Comparison of ENCODE assay signal across 10 cellular contexts in the genomic region with DNA sequence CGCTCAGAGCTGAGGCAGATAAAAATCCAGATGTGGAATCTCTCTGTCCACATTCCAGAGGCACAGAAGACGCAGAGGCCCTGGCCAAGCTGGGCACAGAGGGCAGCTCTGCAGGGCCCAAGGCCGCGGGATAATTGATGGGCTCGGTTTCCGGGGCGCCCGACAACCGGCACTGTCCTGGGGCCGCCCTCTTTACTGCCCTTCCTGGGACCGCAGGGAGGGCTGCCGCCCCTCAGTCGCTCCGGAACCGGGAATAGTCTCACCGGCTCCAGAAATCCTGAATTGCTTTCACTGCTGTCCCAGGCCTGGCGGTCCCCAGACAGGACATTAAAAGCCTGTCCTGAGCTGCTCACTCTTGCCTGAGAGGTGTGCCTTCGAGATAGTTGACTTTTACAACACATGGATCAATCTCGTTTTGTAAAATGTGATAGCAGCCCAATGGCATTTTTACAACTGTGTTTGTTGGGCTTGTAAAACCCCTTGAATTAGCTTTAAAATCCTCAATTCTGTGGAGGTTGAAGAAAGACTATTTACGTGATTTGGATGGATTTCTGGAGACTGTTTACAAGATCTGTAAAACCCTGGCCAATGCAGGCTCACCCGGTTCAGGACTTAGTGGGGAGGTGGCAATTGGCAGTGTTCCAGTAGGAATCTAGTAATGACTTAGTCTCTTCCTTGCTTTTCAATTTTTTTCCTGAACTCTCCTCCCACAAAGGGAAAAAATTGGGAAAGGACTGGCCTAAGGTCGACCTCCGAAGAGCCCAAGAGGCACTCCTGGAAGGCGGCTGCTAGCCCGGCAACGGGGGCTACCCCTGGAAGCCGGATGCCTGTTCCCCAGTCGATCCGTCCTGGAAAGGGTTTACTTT. TPM values are rescaled to one million over a fixed set of nuclear protein-coding genes. Genes with fewer than 3 reads are reported as not detected.
A peak's percentile ranks its signal among the peaks of the same experiment; 100 is the strongest.
DNase-seq lines count a peak whose midpoint lies in the region; TF ChIP-seq lines count a peak whose summit lies in the region.
"Had no signal": no experiment of that assay in that cellular context is flagged by ENCODE, and none has a peak within 500 bp of the region (broad histone marks: within the 10 kb centered on the region; RNA-seq: fewer than 3 reads in every experiment).

No MANE protein-coding gene starts in this region.

- H3K79me1 ChIP-seq in neuronal stem cell (ENCODE audit: low read depth, low read length): no peaks in the 10 kb centered on the region

- H3K4me2 ChIP-seq in neuronal stem cell (ENCODE audit: insufficient read depth, low read length, poor library complexity, severe bottlenecking): no peak overlapping the region

- no peak for TF ChIP-seq CTCF in C4-2B (conservative IDR thresholded peaks at IDR 0.05)
- TF ChIP-seq CTCF in MCF 10A (IDR thresholded peaks at IDR 0.05; ENCODE audit: unreplicated experiment): no peak

- H3K4me1 Mint-ChIP-seq in MCF 10A (ENCODE audit: insufficient read depth, unreplicated experiment): peaks cover 10% of the 10 kb centered on the region

- POLR2A ChIA-PET in MCF 10A (lab: Yijun Ruan, JAX): interaction anchor here (0.7 to 5.2 kb wide), 27 partner anchors 8 to 1058 kb away, joined by 3 to 65 read pairs (median 6); a partner anchor contains a TSS

- no peak overlapping the region for H2BK120ac ChIP-seq in neuronal stem cell (ENCODE audit: low read depth, low read length)

- no peaks in the 10 kb centered on the region for H3K9me3 Mint-ChIP-seq in MCF 10A (ENCODE audit: unreplicated experiment)

- H2AK5ac ChIP-seq in neuronal stem cell (ENCODE audit: low read depth, low read length): no peak overlapping the region

- BruUV-seq in MCF 10A (replicated peaks; lab: Mats Ljungman, UMichigan): no TSS peak

- no peak overlapping the region for H4K91ac ChIP-seq in neuronal stem cell (ENCODE audit: low read depth, low read length, poor library complexity)

- no peak overlapping the region for H2BK5ac ChIP-seq in neuronal stem cell (ENCODE audit: low read length)

- H3K4ac ChIP-seq in neuronal stem cell (ENCODE audit: low read length): no peak overlapping the region

- H3K27ac Mint-ChIP-seq in MCF 10A (ENCODE audit: low read depth, unreplicated experiment): peak overlapping the region; percentile 91

- peaks cover 5% of the 10 kb centered on the region for H3K36me3 Mint-ChIP-seq in MCF 10A (ENCODE audit: insufficient read depth, unreplicated experiment)

- no peak overlapping the region for H2BK12ac ChIP-seq in neuronal stem cell (ENCODE audit: low read length)

- H3K27ac ChIP-seq in C4-2B (peak overlapping the region; percentile 47), HUES6 (ENCODE audit: low read depth, low read length) (no peak overlapping the region; the same call in 1 of the 2 replicates), neuronal stem cell (replicated peaks; ENCODE audit: low read length) (no peak overlapping the region)
- H3K27ac ChIP-seq: brain microvascular endothelial cell had no signal

- peaks cover 100% of the 10 kb centered on the region for H3K27me3 ChIP-seq in HUES6 (ENCODE audit: control insufficient read depth, insufficient read depth, low read length)
- peaks cover 75 to 99% (median 99%) of the 10 kb centered on the region in 3 experiments for H3K27me3 ChIP-seq in neuronal stem cell (ENCODE audit: control insufficient read depth in 3 of 3, insufficient read depth in 3 of 3, low read depth in 1 of 3, low read length in 3 of 3)

- no peaks in the 10 kb centered on the region for H3K27me3 Mint-ChIP-seq in MCF 10A (ENCODE audit: insufficient read depth, unreplicated experiment)

- H3K4me1 ChIP-seq in HUES6 (ENCODE audit: control insufficient read depth, insufficient read depth, low read length) (peaks cover 25% of the 10 kb centered on the region; the same call in 1 of the 2 replicates), neuronal stem cell (ENCODE audit: control insufficient read depth in 2 of 2, insufficient read depth in 1 of 2, low read depth in 1 of 2, low read length in 2 of 2) (no peaks in the 10 kb centered on the region)

- H3K36me3 ChIP-seq in HUES6 (ENCODE audit: control insufficient read depth, insufficient read depth, low read length) (no peaks in the 10 kb centered on the region), neuronal stem cell (replicated peaks in 1 of 2; ENCODE audit: control insufficient read depth in 2 of 2, insufficient read depth in 2 of 2, low read length in 2 of 2) (no peaks in the 10 kb centered on the region)
- H3K36me3 ChIP-seq: brain microvascular endothelial cell had no signal

- CTCF ChIA-PET in MCF 10A (lab: Yijun Ruan, JAX): interaction anchor here (0.6 to 5.8 kb wide), 17 partner anchors 8 to 1072 kb away, joined by 3 to 57 read pairs (median 5); no protein-coding TSS in a partner anchor

- H2BK15ac ChIP-seq in neuronal stem cell (ENCODE audit: low read length): no peak overlapping the region

- H3K14ac ChIP-seq in neuronal stem cell (ENCODE audit: low read length): peak overlapping the region; percentile 27

- no peaks in the 10 kb centered on the region for H3K9me3 ChIP-seq in HUES6 (ENCODE audit: control insufficient read depth, insufficient read depth, low read depth, low read length)
- H3K9me3 ChIP-seq in neuronal stem cell (replicated peaks in 1 of 2; ENCODE audit: control insufficient read depth in 2 of 2, insufficient read depth in 1 of 2, low read depth in 1 of 2, low read length in 2 of 2): peaks cover 3 to 34% of the 10 kb centered on the region in 2 donors

- peak overlapping the region; percentile 79 for H3K4me3 Mint-ChIP-seq in MCF 10A (ENCODE audit: unreplicated experiment)

- H3K23ac ChIP-seq in neuronal stem cell (ENCODE audit: low read depth, low read length, poor library complexity): no peak overlapping the region

- WGBS in neuronal stem cell (ENCODE audit: extremely low coverage in 2 of 2, insufficient read length in 2 of 2, insufficient replicate concordance in 1 of 2), 2 donors: no CpG with 5 or more reads among the region's 29 CpGs

- H3K9ac ChIP-seq in HUES6 (ENCODE audit: low read length) (peak overlapping the region; percentile 54), neuronal stem cell (ENCODE audit: low read depth, low read length, poor library complexity) (no peak overlapping the region)

- H2AFZ ChIP-seq in neuronal stem cell (ENCODE audit: low read length): no peak overlapping the region

- DNase-seq in MCF 10A (ENCODE audit: unreplicated experiment) (peak; percentile 45), neuronal stem cell (ENCODE audit: low spot score) (no peak), pons (ENCODE audit: low spot score) (no peak), NCI-H2107 (lab: John Stamatoyannopoulos, UW) (no peak), DMS53 treated with DMSO at 0.1 percent for 48 hours (lab: John Stamatoyannopoulos, UW; ENCODE audit: unreplicated experiment) (no peak), cerebellar cortex (ENCODE audit: low spot score) (no peak)
- DNase-seq: brain microvascular endothelial cell; stimulated activated naive CD8-positive, alpha-beta T cell treated with anti-CD3 and anti-CD28 coated beads, Interleukin-15, Interleukin-2, amounts not matched to agents 100 U/mL and 50 U/mL, for 24 hours had no signal

- no peak overlapping the region for H3K18ac ChIP-seq in neuronal stem cell (ENCODE audit: low read length)

- H4K8ac ChIP-seq in neuronal stem cell (ENCODE audit: low read depth, low read length): no peak overlapping the region

- peak overlapping the region; percentile 59; the same call in 1 of the 2 replicates for H3K4me3 ChIP-seq in HUES6 (ENCODE audit: low read depth, low read length)
- no peak overlapping the region for H3K4me3 ChIP-seq in neuronal stem cell (ENCODE audit: low read length in 2 of 2)

- intact Hi-C loops in MCF 10A (cut with micrococcal nuclease): no loop called here

RNA-seq across cellular contexts. Expression of a gene that starts 1.4 kb away (rescaled TPM):
- total RNA-seq in MCF 10A (2022): 0.96 and 2.0 TPM in 2 replicates
- polyA plus RNA-seq in neuronal stem cell (2013, experiment 1 of 2): not detected
- not detected for polyA plus RNA-seq in neuronal stem cell (2013, experiment 2 of 2)

RNA-seq across cellular contexts. Expression of a gene that starts 3.4 kb away (rescaled TPM):
- total RNA-seq in MCF 10A (2022): 8.2 and 14.0 TPM in 2 replicates
- not detected for polyA plus RNA-seq in neuronal stem cell (2013, experiment 1 of 2)
- not detected for polyA plus RNA-seq in neuronal stem cell (2013, experiment 2 of 2)

RNA-seq across cellular contexts. Expression of a gene that starts 5.5 kb away (rescaled TPM):
- total RNA-seq in MCF 10A (2022): 7.4 and 8.8 TPM in 2 replicates
- not detected for polyA plus RNA-seq in neuronal stem cell (2013, experiment 1 of 2)
- polyA plus RNA-seq in neuronal stem cell (2013, experiment 2 of 2): not detected

RNA-seq across cellular contexts. Expression of a gene that starts 7.5 kb away (rescaled TPM):
- total RNA-seq in MCF 10A (2022): 0.29 and 0.44 TPM in 2 replicates
- not detected for polyA plus RNA-seq in neuronal stem cell (2013, experiment 1 of 2)
- polyA plus RNA-seq in neuronal stem cell (2013, experiment 2 of 2): not detected

RNA-seq across cellular contexts. Expression of a gene that starts 16.3 kb away (rescaled TPM):
- 6.9 and 7.6 TPM in 2 replicates for total RNA-seq in MCF 10A (2022)
- polyA plus RNA-seq in neuronal stem cell (2013, experiment 1 of 2): not detected
- polyA plus RNA-seq in neuronal stem cell (2013, experiment 2 of 2): not detected
